1 cellular context compared by ENCODE assay signal in the genomic region with DNA sequence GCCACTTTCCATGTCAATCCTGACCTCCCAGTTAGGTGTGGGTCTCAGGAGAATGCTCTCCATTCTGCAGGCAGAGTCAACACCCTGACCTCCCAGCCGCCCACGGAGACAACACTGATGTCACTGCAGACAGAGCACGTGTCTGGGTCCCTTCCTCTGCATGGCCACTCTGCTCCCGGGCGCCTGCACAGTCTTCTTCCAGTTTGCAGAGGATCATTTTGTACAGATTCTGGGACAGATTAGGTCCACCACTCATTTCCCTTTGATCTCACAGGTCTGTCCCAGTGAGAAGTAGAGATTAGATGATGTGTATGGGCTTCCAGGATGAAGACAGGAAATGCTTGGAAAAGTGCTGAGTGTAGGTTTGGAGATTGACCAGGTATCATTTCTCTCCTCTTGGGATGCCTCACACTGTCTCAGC.
TF ChIP-seq lines count a peak whose summit lies in the region.

No MANE protein-coding gene starts in this region.

TF ChIP-seq in HepG2, 621 proteins besides CTCF, POLR2A, EP300 and RAD21 (continued from another document and continues in another):
- TF ChIP-seq, protein P1, sequence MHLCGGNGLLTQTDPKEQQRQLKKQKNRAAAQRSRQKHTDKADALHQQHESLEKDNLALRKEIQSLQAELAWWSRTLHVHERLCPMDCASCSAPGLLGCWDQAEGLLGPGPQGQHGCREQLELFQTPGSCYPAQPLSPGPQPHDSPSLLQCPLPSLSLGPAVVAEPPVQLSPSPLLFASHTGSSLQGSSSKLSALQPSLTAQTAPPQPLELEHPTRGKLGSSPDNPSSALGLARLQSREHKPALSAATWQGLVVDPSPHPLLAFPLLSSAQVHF (CRISPR knock-in tag; IDR thresholded peaks at IDR 0.05), result no peak
- TF ChIP-seq ZNF646 (CRISPR knock-in tag; IDR thresholded peaks at IDR 0.05), result no peak
- peak; percentile 16 to 21; a peak in 1 of 4 replicates for TF ChIP-seq NR2F1 (CRISPR knock-in tag; IDR thresholded peaks at IDR 0.05)
- TF ChIP-seq ZNF768 (CRISPR knock-in tag; IDR thresholded peaks at IDR 0.05), result no peak
- TF ChIP-seq, protein P2, sequence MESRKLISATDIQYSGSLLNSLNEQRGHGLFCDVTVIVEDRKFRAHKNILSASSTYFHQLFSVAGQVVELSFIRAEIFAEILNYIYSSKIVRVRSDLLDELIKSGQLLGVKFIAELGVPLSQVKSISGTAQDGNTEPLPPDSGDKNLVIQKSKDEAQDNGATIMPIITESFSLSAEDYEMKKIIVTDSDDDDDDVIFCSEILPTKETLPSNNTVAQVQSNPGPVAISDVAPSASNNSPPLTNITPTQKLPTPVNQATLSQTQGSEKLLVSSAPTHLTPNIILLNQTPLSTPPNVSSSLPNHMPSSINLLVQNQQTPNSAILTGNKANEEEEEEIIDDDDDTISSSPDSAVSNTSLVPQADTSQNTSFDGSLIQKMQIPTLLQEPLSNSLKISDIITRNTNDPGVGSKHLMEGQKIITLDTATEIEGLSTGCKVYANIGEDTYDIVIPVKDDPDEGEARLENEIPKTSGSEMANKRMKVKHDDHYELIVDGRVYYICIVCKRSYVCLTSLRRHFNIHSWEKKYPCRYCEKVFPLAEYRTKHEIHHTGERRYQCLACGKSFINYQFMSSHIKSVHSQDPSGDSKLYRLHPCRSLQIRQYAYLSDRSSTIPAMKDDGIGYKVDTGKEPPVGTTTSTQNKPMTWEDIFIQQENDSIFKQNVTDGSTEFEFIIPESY (CRISPR knock-in tag; IDR thresholded peaks at IDR 0.05), result no peak
- TF ChIP-seq SOX5 (CRISPR knock-in tag; IDR thresholded peaks at IDR 0.05; ENCODE audit: borderline replicate concordance), result peak; percentile 62; the same call in 1 of the 2 replicates
- TF ChIP-seq, protein P3, sequence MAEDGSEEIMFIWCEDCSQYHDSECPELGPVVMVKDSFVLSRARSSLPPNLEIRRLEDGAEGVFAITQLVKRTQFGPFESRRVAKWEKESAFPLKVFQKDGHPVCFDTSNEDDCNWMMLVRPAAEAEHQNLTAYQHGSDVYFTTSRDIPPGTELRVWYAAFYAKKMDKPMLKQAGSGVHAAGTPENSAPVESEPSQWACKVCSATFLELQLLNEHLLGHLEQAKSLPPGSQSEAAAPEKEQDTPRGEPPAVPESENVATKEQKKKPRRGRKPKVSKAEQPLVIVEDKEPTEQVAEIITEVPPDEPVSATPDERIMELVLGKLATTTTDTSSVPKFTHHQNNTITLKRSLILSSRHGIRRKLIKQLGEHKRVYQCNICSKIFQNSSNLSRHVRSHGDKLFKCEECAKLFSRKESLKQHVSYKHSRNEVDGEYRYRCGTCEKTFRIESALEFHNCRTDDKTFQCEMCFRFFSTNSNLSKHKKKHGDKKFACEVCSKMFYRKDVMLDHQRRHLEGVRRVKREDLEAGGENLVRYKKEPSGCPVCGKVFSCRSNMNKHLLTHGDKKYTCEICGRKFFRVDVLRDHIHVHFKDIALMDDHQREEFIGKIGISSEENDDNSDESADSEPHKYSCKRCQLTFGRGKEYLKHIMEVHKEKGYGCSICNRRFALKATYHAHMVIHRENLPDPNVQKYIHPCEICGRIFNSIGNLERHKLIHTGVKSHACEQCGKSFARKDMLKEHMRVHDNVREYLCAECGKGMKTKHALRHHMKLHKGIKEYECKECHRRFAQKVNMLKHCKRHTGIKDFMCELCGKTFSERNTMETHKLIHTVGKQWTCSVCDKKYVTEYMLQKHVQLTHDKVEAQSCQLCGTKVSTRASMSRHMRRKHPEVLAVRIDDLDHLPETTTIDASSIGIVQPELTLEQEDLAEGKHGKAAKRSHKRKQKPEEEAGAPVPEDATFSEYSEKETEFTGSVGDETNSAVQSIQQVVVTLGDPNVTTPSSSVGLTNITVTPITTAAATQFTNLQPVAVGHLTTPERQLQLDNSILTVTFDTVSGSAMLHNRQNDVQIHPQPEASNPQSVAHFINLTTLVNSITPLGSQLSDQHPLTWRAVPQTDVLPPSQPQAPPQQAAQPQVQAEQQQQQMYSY (CRISPR knock-in tag; IDR thresholded peaks at IDR 0.05), result no peak
- TF ChIP-seq MTERF4 (CRISPR knock-in tag; IDR thresholded peaks at IDR 0.05), result peak; percentile 81; the same call in 1 of the 2 replicates
- TF ChIP-seq, protein P4, sequence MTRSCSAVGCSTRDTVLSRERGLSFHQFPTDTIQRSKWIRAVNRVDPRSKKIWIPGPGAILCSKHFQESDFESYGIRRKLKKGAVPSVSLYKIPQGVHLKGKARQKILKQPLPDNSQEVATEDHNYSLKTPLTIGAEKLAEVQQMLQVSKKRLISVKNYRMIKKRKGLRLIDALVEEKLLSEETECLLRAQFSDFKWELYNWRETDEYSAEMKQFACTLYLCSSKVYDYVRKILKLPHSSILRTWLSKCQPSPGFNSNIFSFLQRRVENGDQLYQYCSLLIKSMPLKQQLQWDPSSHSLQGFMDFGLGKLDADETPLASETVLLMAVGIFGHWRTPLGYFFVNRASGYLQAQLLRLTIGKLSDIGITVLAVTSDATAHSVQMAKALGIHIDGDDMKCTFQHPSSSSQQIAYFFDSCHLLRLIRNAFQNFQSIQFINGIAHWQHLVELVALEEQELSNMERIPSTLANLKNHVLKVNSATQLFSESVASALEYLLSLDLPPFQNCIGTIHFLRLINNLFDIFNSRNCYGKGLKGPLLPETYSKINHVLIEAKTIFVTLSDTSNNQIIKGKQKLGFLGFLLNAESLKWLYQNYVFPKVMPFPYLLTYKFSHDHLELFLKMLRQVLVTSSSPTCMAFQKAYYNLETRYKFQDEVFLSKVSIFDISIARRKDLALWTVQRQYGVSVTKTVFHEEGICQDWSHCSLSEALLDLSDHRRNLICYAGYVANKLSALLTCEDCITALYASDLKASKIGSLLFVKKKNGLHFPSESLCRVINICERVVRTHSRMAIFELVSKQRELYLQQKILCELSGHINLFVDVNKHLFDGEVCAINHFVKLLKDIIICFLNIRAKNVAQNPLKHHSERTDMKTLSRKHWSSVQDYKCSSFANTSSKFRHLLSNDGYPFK (CRISPR knock-in tag; IDR thresholded peaks at IDR 0.05; ENCODE audit: borderline replicate concordance), result no peak
- TF ChIP-seq, protein P5, sequence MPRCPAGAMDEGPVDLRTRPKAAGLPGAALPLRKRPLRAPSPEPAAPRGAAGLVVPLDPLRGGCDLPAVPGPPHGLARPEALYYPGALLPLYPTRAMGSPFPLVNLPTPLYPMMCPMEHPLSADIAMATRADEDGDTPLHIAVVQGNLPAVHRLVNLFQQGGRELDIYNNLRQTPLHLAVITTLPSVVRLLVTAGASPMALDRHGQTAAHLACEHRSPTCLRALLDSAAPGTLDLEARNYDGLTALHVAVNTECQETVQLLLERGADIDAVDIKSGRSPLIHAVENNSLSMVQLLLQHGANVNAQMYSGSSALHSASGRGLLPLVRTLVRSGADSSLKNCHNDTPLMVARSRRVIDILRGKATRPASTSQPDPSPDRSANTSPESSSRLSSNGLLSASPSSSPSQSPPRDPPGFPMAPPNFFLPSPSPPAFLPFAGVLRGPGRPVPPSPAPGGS (CRISPR knock-in tag; IDR thresholded peaks at IDR 0.05), result no peak
- TF ChIP-seq MIER3 (CRISPR knock-in tag; IDR thresholded peaks at IDR 0.05; ENCODE audit: borderline replicate concordance), result no peak
- TF ChIP-seq, protein P6, sequence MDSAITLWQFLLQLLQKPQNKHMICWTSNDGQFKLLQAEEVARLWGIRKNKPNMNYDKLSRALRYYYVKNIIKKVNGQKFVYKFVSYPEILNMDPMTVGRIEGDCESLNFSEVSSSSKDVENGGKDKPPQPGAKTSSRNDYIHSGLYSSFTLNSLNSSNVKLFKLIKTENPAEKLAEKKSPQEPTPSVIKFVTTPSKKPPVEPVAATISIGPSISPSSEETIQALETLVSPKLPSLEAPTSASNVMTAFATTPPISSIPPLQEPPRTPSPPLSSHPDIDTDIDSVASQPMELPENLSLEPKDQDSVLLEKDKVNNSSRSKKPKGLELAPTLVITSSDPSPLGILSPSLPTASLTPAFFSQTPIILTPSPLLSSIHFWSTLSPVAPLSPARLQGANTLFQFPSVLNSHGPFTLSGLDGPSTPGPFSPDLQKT (CRISPR knock-in tag; IDR thresholded peaks at IDR 0.05; ENCODE audit: borderline replicate concordance), result no peak
- peak; percentile 12; the same call in 1 of the 2 replicates for TF ChIP-seq ZFP36L1 (CRISPR knock-in tag; IDR thresholded peaks at IDR 0.05)
- TF ChIP-seq THAP11 (CRISPR knock-in tag; IDR thresholded peaks at IDR 0.05), result no peak
- peak; percentile 43; the same call in 1 of the 2 replicates for TF ChIP-seq POGK (CRISPR knock-in tag; conservative IDR thresholded peaks at IDR 0.05)
- no peak for TF ChIP-seq ZBTB14 (CRISPR knock-in tag; IDR thresholded peaks at IDR 0.05)
- TF ChIP-seq ZNF563 (CRISPR knock-in tag; IDR thresholded peaks at IDR 0.05), result peak; percentile 72; the same call in 1 of the 2 replicates
- no peak for TF ChIP-seq ZNF329 (CRISPR knock-in tag; IDR thresholded peaks at IDR 0.05; ENCODE audit: low read depth)
- TF ChIP-seq ATF1 (CRISPR knock-in tag; IDR thresholded peaks at IDR 0.05), result peak; percentile 31; the same call in 1 of the 2 replicates
- no peak for TF ChIP-seq GPN1 (CRISPR knock-in tag; IDR thresholded peaks at IDR 0.05; ENCODE audit: borderline replicate concordance)
- TF ChIP-seq CBX5 (CRISPR knock-in tag; IDR thresholded peaks at IDR 0.05; ENCODE audit: borderline replicate concordance), result no peak
- TF ChIP-seq ISX (CRISPR knock-in tag; conservative IDR thresholded peaks at IDR 0.05), result no peak
